ENCODE assay signal across 1 cellular context in the genomic region with DNA sequence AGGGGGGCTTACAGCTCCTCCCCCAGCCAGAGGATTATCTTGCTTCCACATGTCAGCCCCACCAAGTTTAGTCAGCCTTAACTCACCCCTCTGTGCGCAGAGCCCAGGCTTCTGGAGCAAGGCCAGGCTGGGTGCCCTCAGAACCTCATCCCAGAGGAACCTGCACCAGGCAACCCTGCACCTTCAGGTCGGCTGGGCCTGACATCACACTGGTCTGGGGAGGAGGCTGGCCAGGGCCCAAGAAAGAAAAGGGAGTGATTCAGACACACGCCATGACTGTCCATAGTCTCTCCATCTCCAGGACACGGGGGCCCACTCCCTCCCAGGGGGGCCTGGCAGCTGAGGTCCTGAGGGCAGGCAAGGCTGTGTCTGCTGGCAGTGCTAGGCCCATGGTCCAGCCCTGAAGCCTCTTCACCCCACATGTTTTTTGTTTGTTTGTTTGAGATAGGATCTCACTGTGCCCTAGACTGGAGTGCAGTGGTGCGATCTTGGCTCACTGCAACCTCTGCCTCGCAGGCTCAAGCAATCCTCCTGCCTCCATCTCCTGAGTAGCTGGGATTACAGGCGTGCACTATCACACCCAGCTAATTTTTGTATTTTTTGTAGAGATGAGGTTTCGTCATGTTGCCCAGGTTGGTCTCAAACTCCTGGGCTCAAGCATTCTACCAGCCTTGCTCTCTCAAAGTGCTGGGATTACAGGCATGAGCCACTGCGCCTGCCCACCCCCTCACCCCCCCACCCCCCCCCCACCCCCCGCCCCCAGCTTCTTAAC.
TF ChIP-seq lines count a peak whose summit lies in the region.

No MANE protein-coding gene starts in this region.

TF ChIP-seq in GM23338, 12 proteins besides CTCF, POLR2A, EP300 and RAD21 (continued from another document):
- TF ChIP-seq, protein P1, sequence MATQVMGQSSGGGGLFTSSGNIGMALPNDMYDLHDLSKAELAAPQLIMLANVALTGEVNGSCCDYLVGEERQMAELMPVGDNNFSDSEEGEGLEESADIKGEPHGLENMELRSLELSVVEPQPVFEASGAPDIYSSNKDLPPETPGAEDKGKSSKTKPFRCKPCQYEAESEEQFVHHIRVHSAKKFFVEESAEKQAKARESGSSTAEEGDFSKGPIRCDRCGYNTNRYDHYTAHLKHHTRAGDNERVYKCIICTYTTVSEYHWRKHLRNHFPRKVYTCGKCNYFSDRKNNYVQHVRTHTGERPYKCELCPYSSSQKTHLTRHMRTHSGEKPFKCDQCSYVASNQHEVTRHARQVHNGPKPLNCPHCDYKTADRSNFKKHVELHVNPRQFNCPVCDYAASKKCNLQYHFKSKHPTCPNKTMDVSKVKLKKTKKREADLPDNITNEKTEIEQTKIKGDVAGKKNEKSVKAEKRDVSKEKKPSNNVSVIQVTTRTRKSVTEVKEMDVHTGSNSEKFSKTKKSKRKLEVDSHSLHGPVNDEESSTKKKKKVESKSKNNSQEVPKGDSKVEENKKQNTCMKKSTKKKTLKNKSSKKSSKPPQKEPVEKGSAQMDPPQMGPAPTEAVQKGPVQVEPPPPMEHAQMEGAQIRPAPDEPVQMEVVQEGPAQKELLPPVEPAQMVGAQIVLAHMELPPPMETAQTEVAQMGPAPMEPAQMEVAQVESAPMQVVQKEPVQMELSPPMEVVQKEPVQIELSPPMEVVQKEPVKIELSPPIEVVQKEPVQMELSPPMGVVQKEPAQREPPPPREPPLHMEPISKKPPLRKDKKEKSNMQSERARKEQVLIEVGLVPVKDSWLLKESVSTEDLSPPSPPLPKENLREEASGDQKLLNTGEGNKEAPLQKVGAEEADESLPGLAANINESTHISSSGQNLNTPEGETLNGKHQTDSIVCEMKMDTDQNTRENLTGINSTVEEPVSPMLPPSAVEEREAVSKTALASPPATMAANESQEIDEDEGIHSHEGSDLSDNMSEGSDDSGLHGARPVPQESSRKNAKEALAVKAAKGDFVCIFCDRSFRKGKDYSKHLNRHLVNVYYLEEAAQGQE (IDR thresholded peaks at IDR 0.05; ENCODE audit: unreplicated experiment), result no peak
- TF ChIP-seq ZNF114 (CRISPR knock-in tag; IDR thresholded peaks at IDR 0.05), result no peak
- TF ChIP-seq POLR2AphosphoS5 (IDR thresholded peaks at IDR 0.05; ENCODE audit: low read depth), result no peak
- no peak for TF ChIP-seq STAT1 (IDR thresholded peaks at IDR 0.05; ENCODE audit: unreplicated experiment)
- TF ChIP-seq, protein P2, sequence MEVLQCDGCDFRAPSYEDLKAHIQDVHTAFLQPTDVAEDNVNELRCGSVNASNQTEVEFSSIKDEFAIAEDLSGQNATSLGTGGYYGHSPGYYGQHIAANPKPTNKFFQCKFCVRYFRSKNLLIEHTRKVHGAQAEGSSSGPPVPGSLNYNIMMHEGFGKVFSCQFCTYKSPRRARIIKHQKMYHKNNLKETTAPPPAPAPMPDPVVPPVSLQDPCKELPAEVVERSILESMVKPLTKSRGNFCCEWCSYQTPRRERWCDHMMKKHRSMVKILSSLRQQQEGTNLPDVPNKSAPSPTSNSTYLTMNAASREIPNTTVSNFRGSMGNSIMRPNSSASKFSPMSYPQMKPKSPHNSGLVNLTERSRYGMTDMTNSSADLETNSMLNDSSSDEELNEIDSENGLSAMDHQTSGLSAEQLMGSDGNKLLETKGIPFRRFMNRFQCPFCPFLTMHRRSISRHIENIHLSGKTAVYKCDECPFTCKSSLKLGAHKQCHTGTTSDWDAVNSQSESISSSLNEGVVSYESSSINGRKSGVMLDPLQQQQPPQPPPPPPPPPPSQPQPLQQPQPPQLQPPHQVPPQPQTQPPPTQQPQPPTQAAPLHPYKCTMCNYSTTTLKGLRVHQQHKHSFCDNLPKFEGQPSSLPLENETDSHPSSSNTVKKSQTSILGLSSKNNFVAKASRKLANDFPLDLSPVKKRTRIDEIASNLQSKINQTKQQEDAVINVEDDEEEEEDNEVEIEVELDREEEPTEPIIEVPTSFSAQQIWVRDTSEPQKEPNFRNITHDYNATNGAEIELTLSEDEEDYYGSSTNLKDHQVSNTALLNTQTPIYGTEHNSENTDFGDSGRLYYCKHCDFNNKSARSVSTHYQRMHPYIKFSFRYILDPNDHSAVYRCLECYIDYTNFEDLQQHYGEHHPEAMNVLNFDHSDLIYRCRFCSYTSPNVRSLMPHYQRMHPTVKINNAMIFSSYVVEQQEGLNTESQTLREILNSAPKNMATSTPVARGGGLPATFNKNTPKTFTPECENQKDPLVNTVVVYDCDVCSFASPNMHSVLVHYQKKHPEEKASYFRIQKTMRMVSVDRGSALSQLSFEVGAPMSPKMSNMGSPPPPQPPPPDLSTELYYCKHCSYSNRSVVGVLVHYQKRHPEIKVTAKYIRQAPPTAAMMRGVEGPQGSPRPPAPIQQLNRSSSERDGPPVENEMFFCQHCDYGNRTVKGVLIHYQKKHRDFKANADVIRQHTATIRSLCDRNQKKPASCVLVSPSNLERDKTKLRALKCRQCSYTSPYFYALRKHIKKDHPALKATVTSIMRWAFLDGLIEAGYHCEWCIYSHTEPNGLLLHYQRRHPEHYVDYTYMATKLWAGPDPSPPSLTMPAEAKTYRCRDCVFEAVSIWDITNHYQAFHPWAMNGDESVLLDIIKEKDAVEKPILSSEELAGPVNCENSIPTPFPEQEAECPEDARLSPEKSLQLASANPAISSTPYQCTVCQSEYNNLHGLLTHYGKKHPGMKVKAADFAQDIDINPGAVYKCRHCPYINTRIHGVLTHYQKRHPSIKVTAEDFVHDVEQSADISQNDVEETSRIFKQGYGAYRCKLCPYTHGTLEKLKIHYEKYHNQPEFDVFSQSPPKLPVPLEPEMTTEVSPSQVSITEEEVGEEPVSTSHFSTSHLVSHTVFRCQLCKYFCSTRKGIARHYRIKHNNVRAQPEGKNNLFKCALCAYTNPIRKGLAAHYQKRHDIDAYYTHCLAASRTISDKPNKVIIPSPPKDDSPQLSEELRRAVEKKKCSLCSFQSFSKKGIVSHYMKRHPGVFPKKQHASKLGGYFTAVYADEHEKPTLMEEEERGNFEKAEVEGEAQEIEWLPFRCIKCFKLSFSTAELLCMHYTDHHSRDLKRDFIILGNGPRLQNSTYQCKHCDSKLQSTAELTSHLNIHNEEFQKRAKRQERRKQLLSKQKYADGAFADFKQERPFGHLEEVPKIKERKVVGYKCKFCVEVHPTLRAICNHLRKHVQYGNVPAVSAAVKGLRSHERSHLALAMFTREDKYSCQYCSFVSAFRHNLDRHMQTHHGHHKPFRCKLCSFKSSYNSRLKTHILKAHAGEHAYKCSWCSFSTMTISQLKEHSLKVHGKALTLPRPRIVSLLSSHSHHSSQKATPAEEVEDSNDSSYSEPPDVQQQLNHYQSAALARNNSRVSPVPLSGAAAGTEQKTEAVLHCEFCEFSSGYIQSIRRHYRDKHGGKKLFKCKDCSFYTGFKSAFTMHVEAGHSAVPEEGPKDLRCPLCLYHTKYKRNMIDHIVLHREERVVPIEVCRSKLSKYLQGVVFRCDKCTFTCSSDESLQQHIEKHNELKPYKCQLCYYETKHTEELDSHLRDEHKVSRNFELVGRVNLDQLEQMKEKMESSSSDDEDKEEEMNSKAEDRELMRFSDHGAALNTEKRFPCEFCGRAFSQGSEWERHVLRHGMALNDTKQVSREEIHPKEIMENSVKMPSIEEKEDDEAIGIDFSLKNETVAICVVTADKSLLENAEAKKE (CRISPR knock-in tag; IDR thresholded peaks at IDR 0.05), result no peak
- no peak for TF ChIP-seq ZNF331 (CRISPR knock-in tag; IDR thresholded peaks at IDR 0.05; ENCODE audit: low read depth)
- no peak for TF ChIP-seq CREB1 (CRISPR knock-in tag; IDR thresholded peaks at IDR 0.05; ENCODE audit: low read depth)
